ENCODE assay signal across 8 cellular contexts in genomic region chr16:48622456-48623303, GRCh38. TPM values are rescaled to one million over a fixed set of nuclear protein-coding genes. Genes with fewer than 3 reads are reported as not detected.
DNase-seq lines count a peak whose midpoint lies in the region; ATAC-seq and TF ChIP-seq lines count a peak whose summit lies in the region.

No MANE protein-coding gene starts in this region.

- H3K9me3 Mint-ChIP-seq in HFFc6 (no peaks in the 10 kb centered on the region), mesothelial cell of epicardium (no peaks in the 10 kb centered on the region)

- H3K4me3 ChIP-seq in AG09309 (ENCODE audit: control insufficient read depth, low read depth, low read length) (peak overlapping the region; percentile 4; the same call in 1 of the 2 replicates), astrocyte of the spinal cord (ENCODE audit: low read depth, low read length) (peak overlapping the region; percentile 40)

- in situ Hi-C loops in astrocyte of the spinal cord (cut with HindIII; ENCODE audit: low sequenced_read_pairs) = no loop called here

- H3K27ac Mint-ChIP-seq in HFFc6 = no peak overlapping the region
- no peak overlapping the region for H3K27ac Mint-ChIP-seq in mesothelial cell of epicardium

- H3K4me3 Mint-ChIP-seq in HFFc6 (peak overlapping the region; percentile 91), mesothelial cell of epicardium (peak overlapping the region; percentile 60)

- H3K4me1 Mint-ChIP-seq in HFFc6 (ENCODE audit: low read depth) (peaks cover 20% of the 10 kb centered on the region), mesothelial cell of epicardium (peaks cover 9% of the 10 kb centered on the region)

- no peak for DNase-seq in AG09309 (ENCODE audit: low read depth)
- no peak for DNase-seq in HFFc6
- DNase-seq in astrocyte of the spinal cord (ENCODE audit: low read depth, low spot score) = no peak
- peak in 1 of 2 experiments; percentile 20 for DNase-seq in mesothelial cell of epicardium (ENCODE audit: low spot score in 2 of 2, unreplicated experiment in 2 of 2)
- DNase-seq in T-helper 9 cell = no peak
- no peak for DNase-seq in activated CD8-positive, alpha-beta memory T cell treated with anti-CD3 and anti-CD28 coated beads, Interleukin-2, amount 50 U/mL, for 48 hours

- TF ChIP-seq CTCF in AG09309 (IDR thresholded peaks at IDR 0.05; ENCODE audit: control insufficient read depth, insufficient read depth, low read depth, low read length, missing control alignments) = no peak
- TF ChIP-seq CTCF in HFFc6 (IDR thresholded peaks at IDR 0.05) = no peak
- TF ChIP-seq CTCF in astrocyte of the spinal cord (IDR thresholded peaks at IDR 0.05; ENCODE audit: low read depth, low read length) = no peak
- no peak for TF ChIP-seq CTCF in mesothelial cell of epicardium (IDR thresholded peaks at IDR 0.05; ENCODE audit: unreplicated experiment)

- ATAC-seq in HG02970 (IDR thresholded peaks at IDR 0.05; ENCODE audit: low FRiP score, unreplicated experiment) (no peak), GM19324 (IDR thresholded peaks at IDR 0.05; ENCODE audit: low FRiP score, unreplicated experiment) (no peak)

- H3K27me3 Mint-ChIP-seq in HFFc6 (ENCODE audit: insufficient read depth) (peaks cover 3% of the 10 kb centered on the region; the same call in 1 of the 2 replicates), mesothelial cell of epicardium (ENCODE audit: low read depth) (peaks cover 14% of the 10 kb centered on the region)

- H3K36me3 Mint-ChIP-seq in HFFc6 (ENCODE audit: low read depth) (no peaks in the 10 kb centered on the region), mesothelial cell of epicardium (no peaks in the 10 kb centered on the region)

RNA-seq across cellular contexts. Expression of gene N4BP1, which starts 12.7 kb away (rescaled TPM):
- 10 to 100 TPM; 18.6 to 30.3 (median 25.0) TPM for total RNA-seq in HFFc6 (2021; fragmentation: NEBNext Ultra II Directional; extraction: Animal tissue kit (Norgen Biotek cat#: 25700))
- 48.3 to 53.4 TPM (median 48.4 TPM) in 3 replicates for total RNA-seq in mesothelial cell of epicardium
